9 cellular contexts compared by ENCODE assay signal in the genomic region with DNA sequence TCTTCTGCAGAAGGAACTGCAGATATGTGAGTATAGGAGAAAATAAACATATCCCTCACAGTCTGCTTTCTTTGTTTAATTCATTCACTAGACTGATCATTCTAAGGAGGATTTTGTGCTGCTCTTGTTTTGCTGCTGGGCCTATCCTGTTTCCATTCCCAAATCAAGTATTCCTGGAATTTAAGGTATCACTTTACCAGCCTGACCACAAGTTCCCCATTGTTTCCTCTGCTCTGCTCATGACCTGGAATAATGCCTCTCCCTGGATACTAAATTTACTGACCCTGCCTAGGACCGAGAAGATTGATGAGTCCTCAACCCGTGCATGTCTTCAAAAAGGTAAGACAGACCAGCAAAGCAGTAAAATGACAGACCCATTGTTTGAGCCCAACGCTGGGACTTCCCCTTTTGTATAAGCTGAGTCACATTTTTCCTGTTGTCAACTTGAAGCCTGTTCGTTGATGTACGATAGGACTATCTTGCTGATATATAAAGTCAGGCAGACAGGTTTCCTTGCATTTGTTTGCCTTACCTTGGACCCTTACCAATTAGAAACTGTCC.
A peak's percentile ranks its signal among the peaks of the same experiment; 100 is the strongest.
DNase-seq lines count a peak whose midpoint lies in the region; ATAC-seq, FAIRE-seq and TF ChIP-seq lines count a peak whose summit lies in the region.
"Had no signal": no experiment of that assay in that cellular context is flagged by ENCODE, and none has a peak within 500 bp of the region (broad histone marks: within the 10 kb centered on the region; RNA-seq: fewer than 3 reads in every experiment).

No MANE protein-coding gene starts in this region.

- H3K56ac ChIP-seq in H1 (replicated peaks; ENCODE audit: insufficient read length, low read depth, low read length) = no peak overlapping the region

- no peak overlapping the region; the same call in 1 of the 2 replicates for H2BK12ac ChIP-seq in H1 (ENCODE audit: low read depth, low read length)

- H3K9me3 Mint-ChIP-seq in CD8-positive, alpha-beta T cell = no peaks in the 10 kb centered on the region

- no peaks in the 10 kb centered on the region for H3K79me2 ChIP-seq in H1 (ENCODE audit: control insufficient read depth in 1 of 2, insufficient read depth in 2 of 2, low read length in 2 of 2)

- no peak overlapping the region for H3K4ac ChIP-seq in H1 (replicated peaks; ENCODE audit: insufficient read length, low read depth, low read length)

- TF ChIP-seq EP300 in H1 (IDR thresholded peaks at IDR 0.05; ENCODE audit: borderline replicate concordance in 1 of 2, low read depth in 2 of 2, low read length in 2 of 2) = no peak

- H2BK120ac ChIP-seq in H1 (replicated peaks; ENCODE audit: low read depth, low read length) = no peak overlapping the region

- H3K36me3 ChIP-seq in CD8-positive, alpha-beta T cell (ENCODE audit: insufficient read depth, low read length) = no peaks in the 10 kb centered on the region
- H3K36me3 ChIP-seq in H1 (ENCODE audit: control insufficient read depth in 2 of 4, insufficient read depth in 4 of 4, low read length in 3 of 4) (no peaks in the 10 kb centered on the region; a peak in 1 of 8 replicates), BE2C (no peaks in the 10 kb centered on the region)
- H3K36me3 ChIP-seq: HAP-1 had no signal

- peak in 4 of 7 experiments; percentile 5 to 30 (median 15) for DNase-seq in CD8-positive, alpha-beta T cell
- DNase-seq in SW480 (ENCODE audit: low spot score) (peak; percentile 66), H1 (ENCODE audit: low read depth in 1 of 2, low spot score in 2 of 2) (peak in 1 of 2 experiments; percentile 3), omental fat pad (ENCODE audit: low spot score) (no peak), superior temporal gyrus (ENCODE audit: extremely low spot score) (no peak), BE2C (no peak)

- H3K4me2 ChIP-seq in H1 (ENCODE audit: insufficient read depth in 1 of 2, low read depth in 2 of 2, low read length in 2 of 2) = peak overlapping the region; percentile 17 to 21; a peak in 1 of 4 replicates

- no peak overlapping the region for H4K91ac ChIP-seq in H1 (replicated peaks; ENCODE audit: insufficient read length, low read length)

- intact Hi-C loops in CD8-positive, alpha-beta T cell (cut with DNase I, micrococcal nuclease) = loop anchor here in 1 of 2 experiments (10.0 kb wide), 1 partner anchor 116 kb away; no protein-coding TSS in a partner anchor

- no peak overlapping the region for H4K8ac ChIP-seq in H1 (ENCODE audit: extremely low read depth, insufficient read depth, low read length)

- TF ChIP-seq CTCF in CD8-positive, alpha-beta T cell (IDR thresholded peaks at IDR 0.05) = no peak
- no peak for TF ChIP-seq CTCF in H1 (IDR thresholded peaks at IDR 0.05; ENCODE audit: control extremely low read depth in 1 of 3, insufficient read depth in 1 of 3, low read depth in 1 of 3, low read length in 3 of 3)
- TF ChIP-seq CTCF in omental fat pad (IDR thresholded peaks at IDR 0.05) = no peak
- no peak for TF ChIP-seq CTCF in BE2C (IDR thresholded peaks at IDR 0.05; ENCODE audit: low read depth, low read length)

- FAIRE-seq in H1 (lab: Jason Lieb, UNC) = peak; percentile 60

- H2BK5ac ChIP-seq in H1 (ENCODE audit: low read depth, low read length) = no peak overlapping the region

- TF ChIP-seq POLR2A in H1 (IDR thresholded peaks at IDR 0.05; ENCODE audit: control extremely low read depth in 1 of 2, low read depth in 2 of 2, low read length in 2 of 2) = no peak

- H3K9me3 ChIP-seq in CD8-positive, alpha-beta T cell (ENCODE audit: low read length) = no peaks in the 10 kb centered on the region
- no peaks in the 10 kb centered on the region for H3K9me3 ChIP-seq in H1 (ENCODE audit: insufficient read depth in 2 of 2, low read depth in 1 of 2, low read length in 1 of 2)
- no peaks in the 10 kb centered on the region for H3K9me3 ChIP-seq in BE2C
- H3K9me3 ChIP-seq: HAP-1 had no signal

- peak overlapping the region; percentile 55 for H3K27ac Mint-ChIP-seq in CD8-positive, alpha-beta T cell

- peak overlapping the region; percentile 45 for H2AFZ ChIP-seq in H1 (ENCODE audit: low read length)

- H2BK15ac ChIP-seq in H1 (ENCODE audit: low read length) = no peak overlapping the region

- H3K14ac ChIP-seq in H1 (ENCODE audit: insufficient read length) = no peak overlapping the region

- no peaks in the 10 kb centered on the region for H3K27me3 Mint-ChIP-seq in CD8-positive, alpha-beta T cell (ENCODE audit: low read depth)

- H3K4me1 Mint-ChIP-seq in CD8-positive, alpha-beta T cell (ENCODE audit: low read depth) = peaks cover 16% of the 10 kb centered on the region

- H3K36me3 Mint-ChIP-seq in CD8-positive, alpha-beta T cell = no peaks in the 10 kb centered on the region

- no peaks in the 10 kb centered on the region for H3K79me1 ChIP-seq in H1 (ENCODE audit: low read depth, low read length)

- no peaks in the 10 kb centered on the region for H3K23me2 ChIP-seq in H1 (ENCODE audit: low read depth, low read length)

- POLR2A ChIA-PET in CD8-positive, alpha-beta T cell (lab: Charles Lee) = no interaction called here
- POLR2A ChIA-PET in H1 (lab: Charles Lee; ENCODE audit: partially characterized antibody) = no interaction called here

- no peak overlapping the region for H3K23ac ChIP-seq in H1 (ENCODE audit: insufficient read length)

- no peaks in the 10 kb centered on the region for H4K20me1 ChIP-seq in H1 (replicated peaks in 1 of 2; ENCODE audit: control insufficient read depth in 1 of 2, insufficient read depth in 2 of 2, low read length in 2 of 2)

- H3K27me3 ChIP-seq in CD8-positive, alpha-beta T cell (ENCODE audit: insufficient read depth, low read length) = no peaks in the 10 kb centered on the region
- H3K27me3 ChIP-seq in H1 (replicated peaks in 1 of 4; ENCODE audit: control insufficient read depth in 3 of 4, extremely low read depth in 1 of 4, insufficient read depth in 3 of 4, low read length in 3 of 4) = no peaks in the 10 kb centered on the region
- H3K27me3 ChIP-seq in BE2C = no peaks in the 10 kb centered on the region

- no peak overlapping the region for H2BK20ac ChIP-seq in H1 (ENCODE audit: low read length)

- CTCF ChIA-PET in CD8-positive, alpha-beta T cell (lab: Charles Lee) = no interaction called here
- CTCF ChIA-PET in H1 (lab: Charles Lee; ENCODE audit: partially characterized antibody) = interaction anchor here (0.6 kb wide), 1 partner anchor 11 kb away, joined by 3 read pairs; no protein-coding TSS in a partner anchor

- WGBS in H1 (ENCODE audit: extremely low coverage in 1 of 2, insufficient coverage in 1 of 2, insufficient read length in 1 of 2, insufficient replicate concordance in 2 of 2, low coverage in 1 of 2, low lambda C conversion rate in 2 of 2, missing lambda C conversion rate in 1 of 2), 2 experiments = 73% methylated on average over 5 of the region's 5 CpGs; no CpG with 5 or more reads in 1 of the 2 experiments

- H3K9ac ChIP-seq in H1 (replicated peaks in 1 of 4; ENCODE audit: extremely low read depth in 1 of 4, low read depth in 3 of 4, low read length in 3 of 4) = no peak overlapping the region

- ATAC-seq in CD8-positive, alpha-beta T cell = peak; percentile 56
- peak; percentile 31 for ATAC-seq in GM19452 (IDR thresholded peaks at IDR 0.05; ENCODE audit: unreplicated experiment)
- ATAC-seq in HG03460 (IDR thresholded peaks at IDR 0.05; ENCODE audit: unreplicated experiment) = peak; percentile 33
- peak; percentile 48 for ATAC-seq in omental fat pad (ENCODE audit: low FRiP score)

- H3K4me1 ChIP-seq in CD8-positive, alpha-beta T cell (ENCODE audit: insufficient read depth, low read length) = no peaks in the 10 kb centered on the region
- H3K4me1 ChIP-seq in H1 (replicated peaks in 1 of 4; ENCODE audit: control insufficient read depth in 3 of 4, insufficient read depth in 4 of 4, low read length in 3 of 4) (peaks cover 0 to 9% (median 5%) of the 10 kb centered on the region in 4 experiments; a peak in 3 of 7 replicates), BE2C (peaks cover 3% of the 10 kb centered on the region)
- H3K4me1 ChIP-seq: HAP-1 had no signal

- H3K27ac ChIP-seq in CD8-positive, alpha-beta T cell (ENCODE audit: low read depth, low read length) = no peak overlapping the region
- no peak overlapping the region for H3K27ac ChIP-seq in H1 (ENCODE audit: low read depth, low read length)

- H3K4me3 Mint-ChIP-seq in CD8-positive, alpha-beta T cell = peak overlapping the region; percentile 2

- no peak overlapping the region for H3K4me3 ChIP-seq in CD8-positive, alpha-beta T cell (ENCODE audit: low read depth, low read length)
- H3K4me3 ChIP-seq in H1 (ENCODE audit: extremely low read depth in 1 of 4, insufficient read depth in 2 of 4, low read depth in 3 of 4, low read length in 4 of 4) (no peak overlapping the region), BE2C (ENCODE audit: low read depth, low read length) (no peak overlapping the region)
- H3K4me3 ChIP-seq: HAP-1 had no signal

- no peak overlapping the region for H3K18ac ChIP-seq in H1 (ENCODE audit: extremely low read depth, low read length)

- TF ChIP-seq RAD21 in H1 (IDR thresholded peaks at IDR 0.05 in 1 of 2, conservative IDR thresholded peaks at IDR 0.05 in 1 of 2; ENCODE audit: low read depth in 2 of 2, low read length in 2 of 2) = no peak

- no peak overlapping the region for H2AK5ac ChIP-seq in H1 (ENCODE audit: low read depth, low read length)

- no peak overlapping the region for H4K5ac ChIP-seq in H1 (ENCODE audit: insufficient read length, low read depth, low read length)

TF ChIP-seq in H1, 55 proteins besides CTCF, POLR2A, EP300 and RAD21:
- TF ChIP-seq TEAD4 (IDR thresholded peaks at IDR 0.05; ENCODE audit: low read depth, low read length) = peak; percentile 95
- TF ChIP-seq, protein P1, sequence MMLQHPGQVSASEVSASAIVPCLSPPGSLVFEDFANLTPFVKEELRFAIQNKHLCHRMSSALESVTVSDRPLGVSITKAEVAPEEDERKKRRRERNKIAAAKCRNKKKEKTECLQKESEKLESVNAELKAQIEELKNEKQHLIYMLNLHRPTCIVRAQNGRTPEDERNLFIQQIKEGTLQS (IDR thresholded peaks at IDR 0.05; ENCODE audit: insufficient read depth, low read depth, low read length) = no peak
- TF ChIP-seq SP1 (IDR thresholded peaks at IDR 0.05; ENCODE audit: low read depth, low read length) = 0 out of 2 replicates have a peak, but pooled peaks have one; percentile 47
- TF ChIP-seq SAP30 (IDR thresholded peaks at IDR 0.05; ENCODE audit: insufficient read depth, insufficient replicate concordance, low read length) = no peak
- TF ChIP-seq NRF1 (IDR thresholded peaks at IDR 0.05; ENCODE audit: low read depth, low read length) = no peak
- no peak for TF ChIP-seq POLR2AphosphoS5 (IDR thresholded peaks at IDR 0.05; ENCODE audit: low read depth, low read length)
- no peak for TF ChIP-seq PHF8 (conservative IDR thresholded peaks at IDR 0.05; ENCODE audit: low read depth, low read length)
- TF ChIP-seq YY1 (IDR thresholded peaks at IDR 0.05; ENCODE audit: low read depth, low read length) = no peak

Comparison
In these comparisons a context has a peak if more than half of its experiments do, and no peak if none do; other contexts are left out.
1. DNase-seq: peak in CD8-positive, alpha-beta T cell (4 of 7) and SW480 (single experiment); none in omental fat pad (single experiment), superior temporal gyrus (single experiment) and BE2C (single experiment).
2. Peak in every context shown above with its lines, with median percentiles within 50 percentile points of each other: ATAC-seq.